1 cellular context compared by ENCODE assay signal in the genomic region with DNA sequence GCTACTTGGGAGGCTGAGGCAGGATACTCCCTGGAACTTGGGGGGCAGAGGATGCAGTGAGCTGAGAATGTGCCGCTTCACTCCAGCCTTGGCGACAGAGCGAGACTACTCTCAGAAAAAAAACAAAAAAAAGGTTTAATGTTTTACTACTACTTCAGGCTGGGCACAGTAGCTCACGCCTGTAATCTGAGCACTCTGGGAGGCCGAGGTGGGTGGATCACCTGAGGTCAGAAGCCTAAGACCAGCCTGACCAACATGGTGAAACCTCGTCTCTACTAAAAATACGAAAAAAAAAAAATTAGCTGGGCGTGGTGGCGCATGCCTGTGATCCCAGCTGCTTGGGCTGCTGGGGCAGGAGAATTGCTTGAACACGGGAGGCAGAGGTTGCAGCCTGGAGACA.
TF ChIP-seq lines count a peak whose summit lies in the region.

No MANE protein-coding gene starts in this region.

TF ChIP-seq in HepG2, 621 proteins besides CTCF, POLR2A, EP300 and RAD21 (continued from another document):
- TF ChIP-seq, protein P1, sequence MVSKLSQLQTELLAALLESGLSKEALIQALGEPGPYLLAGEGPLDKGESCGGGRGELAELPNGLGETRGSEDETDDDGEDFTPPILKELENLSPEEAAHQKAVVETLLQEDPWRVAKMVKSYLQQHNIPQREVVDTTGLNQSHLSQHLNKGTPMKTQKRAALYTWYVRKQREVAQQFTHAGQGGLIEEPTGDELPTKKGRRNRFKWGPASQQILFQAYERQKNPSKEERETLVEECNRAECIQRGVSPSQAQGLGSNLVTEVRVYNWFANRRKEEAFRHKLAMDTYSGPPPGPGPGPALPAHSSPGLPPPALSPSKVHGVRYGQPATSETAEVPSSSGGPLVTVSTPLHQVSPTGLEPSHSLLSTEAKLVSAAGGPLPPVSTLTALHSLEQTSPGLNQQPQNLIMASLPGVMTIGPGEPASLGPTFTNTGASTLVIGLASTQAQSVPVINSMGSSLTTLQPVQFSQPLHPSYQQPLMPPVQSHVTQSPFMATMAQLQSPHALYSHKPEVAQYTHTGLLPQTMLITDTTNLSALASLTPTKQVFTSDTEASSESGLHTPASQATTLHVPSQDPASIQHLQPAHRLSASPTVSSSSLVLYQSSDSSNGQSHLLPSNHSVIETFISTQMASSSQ (IDR thresholded peaks at IDR 0.05; ENCODE audit: low read depth), result peak; percentile 53; the same call in 1 of the 2 replicates
- TF ChIP-seq, protein P1 (CRISPR knock-in tag; IDR thresholded peaks at IDR 0.05; ENCODE audit: borderline replicate concordance), result peak; percentile 74; the same call in 1 of the 2 replicates
- TF ChIP-seq, protein P2, sequence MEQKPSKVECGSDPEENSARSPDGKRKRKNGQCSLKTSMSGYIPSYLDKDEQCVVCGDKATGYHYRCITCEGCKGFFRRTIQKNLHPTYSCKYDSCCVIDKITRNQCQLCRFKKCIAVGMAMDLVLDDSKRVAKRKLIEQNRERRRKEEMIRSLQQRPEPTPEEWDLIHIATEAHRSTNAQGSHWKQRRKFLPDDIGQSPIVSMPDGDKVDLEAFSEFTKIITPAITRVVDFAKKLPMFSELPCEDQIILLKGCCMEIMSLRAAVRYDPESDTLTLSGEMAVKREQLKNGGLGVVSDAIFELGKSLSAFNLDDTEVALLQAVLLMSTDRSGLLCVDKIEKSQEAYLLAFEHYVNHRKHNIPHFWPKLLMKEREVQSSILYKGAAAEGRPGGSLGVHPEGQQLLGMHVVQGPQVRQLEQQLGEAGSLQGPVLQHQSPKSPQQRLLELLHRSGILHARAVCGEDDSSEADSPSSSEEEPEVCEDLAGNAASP (CRISPR knock-in tag; IDR thresholded peaks at IDR 0.05; ENCODE audit: borderline replicate concordance), result peak; percentile 75; the same call in 1 of the 2 replicates
- TF ChIP-seq SOX6 (IDR thresholded peaks at IDR 0.05), result no peak
- TF ChIP-seq SOX6 (CRISPR knock-in tag; IDR thresholded peaks at IDR 0.05), result peak; percentile 43; the same call in 1 of the 2 replicates
- no peak for TF ChIP-seq MIER3 (CRISPR knock-in tag; IDR thresholded peaks at IDR 0.05; ENCODE audit: borderline replicate concordance)
- no peak for TF ChIP-seq ZSCAN22 (CRISPR knock-in tag; IDR thresholded peaks at IDR 0.05)
- 0 out of 2 replicates have a peak, but pooled peaks have one; percentile 22 for TF ChIP-seq GATAD2A (CRISPR knock-in tag; IDR thresholded peaks at IDR 0.05)
- TF ChIP-seq ZNF121 (CRISPR knock-in tag; IDR thresholded peaks at IDR 0.05), result peak; percentile 40; the same call in 1 of the 2 replicates
- TF ChIP-seq, protein P3, sequence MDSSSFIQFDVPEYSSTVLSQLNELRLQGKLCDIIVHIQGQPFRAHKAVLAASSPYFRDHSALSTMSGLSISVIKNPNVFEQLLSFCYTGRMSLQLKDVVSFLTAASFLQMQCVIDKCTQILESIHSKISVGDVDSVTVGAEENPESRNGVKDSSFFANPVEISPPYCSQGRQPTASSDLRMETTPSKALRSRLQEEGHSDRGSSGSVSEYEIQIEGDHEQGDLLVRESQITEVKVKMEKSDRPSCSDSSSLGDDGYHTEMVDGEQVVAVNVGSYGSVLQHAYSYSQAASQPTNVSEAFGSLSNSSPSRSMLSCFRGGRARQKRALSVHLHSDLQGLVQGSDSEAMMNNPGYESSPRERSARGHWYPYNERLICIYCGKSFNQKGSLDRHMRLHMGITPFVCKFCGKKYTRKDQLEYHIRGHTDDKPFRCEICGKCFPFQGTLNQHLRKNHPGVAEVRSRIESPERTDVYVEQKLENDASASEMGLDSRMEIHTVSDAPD (CRISPR knock-in tag; IDR thresholded peaks at IDR 0.05), result no peak
- TF ChIP-seq KDM2A (CRISPR knock-in tag; IDR thresholded peaks at IDR 0.05; ENCODE audit: borderline replicate concordance, low read depth), result peak; percentile 27; the same call in 1 of the 2 replicates
- TF ChIP-seq, protein P4, sequence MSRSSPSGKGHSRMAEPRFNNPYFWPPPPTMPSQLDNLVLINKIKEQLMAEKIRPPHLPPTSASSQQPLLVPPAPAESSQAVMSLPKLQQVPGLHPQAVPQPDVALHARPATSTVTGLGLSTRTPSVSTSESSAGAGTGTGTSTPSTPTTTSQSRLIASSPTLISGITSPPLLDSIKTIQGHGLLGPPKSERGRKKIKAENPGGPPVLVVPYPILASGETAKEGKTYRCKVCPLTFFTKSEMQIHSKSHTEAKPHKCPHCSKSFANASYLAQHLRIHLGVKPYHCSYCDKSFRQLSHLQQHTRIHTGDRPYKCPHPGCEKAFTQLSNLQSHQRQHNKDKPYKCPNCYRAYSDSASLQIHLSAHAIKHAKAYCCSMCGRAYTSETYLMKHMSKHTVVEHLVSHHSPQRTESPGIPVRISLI (CRISPR knock-in tag; IDR thresholded peaks at IDR 0.05; ENCODE audit: borderline replicate concordance), result peak; percentile 85
- TF ChIP-seq ZNF615 (CRISPR knock-in tag; IDR thresholded peaks at IDR 0.05; ENCODE audit: borderline replicate concordance), result no peak
- no peak for TF ChIP-seq ISL2 (CRISPR knock-in tag; IDR thresholded peaks at IDR 0.05)
- TF ChIP-seq, protein P5, sequence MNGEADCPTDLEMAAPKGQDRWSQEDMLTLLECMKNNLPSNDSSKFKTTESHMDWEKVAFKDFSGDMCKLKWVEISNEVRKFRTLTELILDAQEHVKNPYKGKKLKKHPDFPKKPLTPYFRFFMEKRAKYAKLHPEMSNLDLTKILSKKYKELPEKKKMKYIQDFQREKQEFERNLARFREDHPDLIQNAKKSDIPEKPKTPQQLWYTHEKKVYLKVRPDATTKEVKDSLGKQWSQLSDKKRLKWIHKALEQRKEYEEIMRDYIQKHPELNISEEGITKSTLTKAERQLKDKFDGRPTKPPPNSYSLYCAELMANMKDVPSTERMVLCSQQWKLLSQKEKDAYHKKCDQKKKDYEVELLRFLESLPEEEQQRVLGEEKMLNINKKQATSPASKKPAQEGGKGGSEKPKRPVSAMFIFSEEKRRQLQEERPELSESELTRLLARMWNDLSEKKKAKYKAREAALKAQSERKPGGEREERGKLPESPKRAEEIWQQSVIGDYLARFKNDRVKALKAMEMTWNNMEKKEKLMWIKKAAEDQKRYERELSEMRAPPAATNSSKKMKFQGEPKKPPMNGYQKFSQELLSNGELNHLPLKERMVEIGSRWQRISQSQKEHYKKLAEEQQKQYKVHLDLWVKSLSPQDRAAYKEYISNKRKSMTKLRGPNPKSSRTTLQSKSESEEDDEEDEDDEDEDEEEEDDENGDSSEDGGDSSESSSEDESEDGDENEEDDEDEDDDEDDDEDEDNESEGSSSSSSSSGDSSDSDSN (CRISPR knock-in tag; IDR thresholded peaks at IDR 0.05), result 0 out of 2 replicates have a peak, but pooled peaks have one; percentile 17
- TF ChIP-seq, protein P6, sequence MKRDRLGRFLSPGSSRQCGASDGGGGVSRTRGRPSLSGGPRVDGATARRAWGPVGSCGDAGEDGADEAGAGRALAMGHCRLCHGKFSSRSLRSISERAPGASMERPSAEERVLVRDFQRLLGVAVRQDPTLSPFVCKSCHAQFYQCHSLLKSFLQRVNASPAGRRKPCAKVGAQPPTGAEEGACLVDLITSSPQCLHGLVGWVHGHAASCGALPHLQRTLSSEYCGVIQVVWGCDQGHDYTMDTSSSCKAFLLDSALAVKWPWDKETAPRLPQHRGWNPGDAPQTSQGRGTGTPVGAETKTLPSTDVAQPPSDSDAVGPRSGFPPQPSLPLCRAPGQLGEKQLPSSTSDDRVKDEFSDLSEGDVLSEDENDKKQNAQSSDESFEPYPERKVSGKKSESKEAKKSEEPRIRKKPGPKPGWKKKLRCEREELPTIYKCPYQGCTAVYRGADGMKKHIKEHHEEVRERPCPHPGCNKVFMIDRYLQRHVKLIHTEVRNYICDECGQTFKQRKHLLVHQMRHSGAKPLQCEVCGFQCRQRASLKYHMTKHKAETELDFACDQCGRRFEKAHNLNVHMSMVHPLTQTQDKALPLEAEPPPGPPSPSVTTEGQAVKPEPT (CRISPR knock-in tag; IDR thresholded peaks at IDR 0.05; ENCODE audit: low read depth), result no peak
- TF ChIP-seq NR2F6 (IDR thresholded peaks at IDR 0.05), result no peak
- TF ChIP-seq NR2F6 (CRISPR knock-in tag; IDR thresholded peaks at IDR 0.05), result 0 out of 2 replicates have a peak, but pooled peaks have one; percentile 25
- no peak for TF ChIP-seq ZSCAN12 (CRISPR knock-in tag; IDR thresholded peaks at IDR 0.05)
- TF ChIP-seq ZNF713 (CRISPR knock-in tag; IDR thresholded peaks at IDR 0.05), result no peak
- TF ChIP-seq ZNF644 (CRISPR knock-in tag; IDR thresholded peaks at IDR 0.05; ENCODE audit: low read depth), result peak; percentile 24; the same call in 1 of the 2 replicates
- peak; percentile 90 for TF ChIP-seq SIX4 (CRISPR knock-in tag; IDR thresholded peaks at IDR 0.05)
- TF ChIP-seq, protein P7, sequence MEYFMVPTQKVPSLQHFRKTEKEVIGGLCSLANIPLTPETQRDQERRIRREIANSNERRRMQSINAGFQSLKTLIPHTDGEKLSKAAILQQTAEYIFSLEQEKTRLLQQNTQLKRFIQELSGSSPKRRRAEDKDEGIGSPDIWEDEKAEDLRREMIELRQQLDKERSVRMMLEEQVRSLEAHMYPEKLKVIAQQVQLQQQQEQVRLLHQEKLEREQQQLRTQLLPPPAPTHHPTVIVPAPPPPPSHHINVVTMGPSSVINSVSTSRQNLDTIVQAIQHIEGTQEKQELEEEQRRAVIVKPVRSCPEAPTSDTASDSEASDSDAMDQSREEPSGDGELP (IDR thresholded peaks at IDR 0.05; ENCODE audit: borderline replicate concordance, low read depth), result 0 out of 2 replicates have a peak, but pooled peaks have one; percentile 25
- TF ChIP-seq SALL1 (CRISPR knock-in tag; IDR thresholded peaks at IDR 0.05), result 0 out of 2 replicates have a peak, but pooled peaks have one; percentile 11
